12 cellular contexts compared by ENCODE assay signal in genomic region chr20:15317546-15318242, GRCh38.
DNase-seq lines count a peak whose midpoint lies in the region; ATAC-seq and TF ChIP-seq lines count a peak whose summit lies in the region.
"Had no signal": no experiment of that assay in that cellular context is flagged by ENCODE, and none has a peak within 500 bp of the region (broad histone marks: within the 10 kb centered on the region; RNA-seq: fewer than 3 reads in every experiment).

No MANE protein-coding gene starts in this region.

- in situ Hi-C loops in HAP-1 (cut with MboI; ENCODE audit: low sequenced_read_pairs): no loop called here

- TF ChIP-seq CTCF in DOHH2 (IDR thresholded peaks at IDR 0.05; ENCODE audit: low read depth, low read length, poor library complexity, severe bottlenecking): no peak
- TF ChIP-seq CTCF in ascending aorta (IDR thresholded peaks at IDR 0.05): no peak

- DNase-seq in HAP-1 (ENCODE audit: low spot score in 2 of 2) (no peak), ascending aorta (ENCODE audit: low spot score in 2 of 2) (no peak)
- DNase-seq in NK-92 treated with Interleukin-12 subunit alpha and Interleukin-12 subunit beta, amount 100 ng/mL, for 24 hours (lab: John Stamatoyannopoulos, UW): no peak
- DNase-seq in activated T-helper 2 cell treated with anti-CD3 and anti-CD28 coated beads, Interferon-gamma antibody, Interleukin-2, Interleukin-4, amounts not matched to agents 10 μg/mL and 5 μg/mL and 100 μg/mL, durations not matched to agents 14 hours and 24 hours and 36 hours (ENCODE audit: low spot score): no peak
- DNase-seq: activated T-cell treated with anti-CD3 and anti-CD28 coated beads, Interleukin-2, amount 50 U/mL, for 24 hours; midbrain; NCI-H510A had no signal

- H3K9me3 Mint-ChIP-seq in activated T-helper 2 cell treated with anti-CD3 and anti-CD28 coated beads, Interferon-gamma antibody, Interleukin-2, Interleukin-4, amounts not matched to agents 10 μg/mL and 5 μg/mL and 100 μg/mL, durations not matched to agents 14 hours and 24 hours and 36 hours: peaks cover 32% of the 10 kb centered on the region

- H3F3A ChIP-seq in DOHH2 (ENCODE audit: control insufficient read depth, insufficient read depth): peaks cover 3% of the 10 kb centered on the region; the same call in 1 of the 2 replicates

- H3K4me1 Mint-ChIP-seq in activated T-helper 2 cell treated with anti-CD3 and anti-CD28 coated beads, Interferon-gamma antibody, Interleukin-2, Interleukin-4, amounts not matched to agents 10 μg/mL and 5 μg/mL and 100 μg/mL, durations not matched to agents 14 hours and 24 hours and 36 hours (ENCODE audit: low read depth): no peaks in the 10 kb centered on the region

- H3K9me3 ChIP-seq in DOHH2 (ENCODE audit: control insufficient read depth, insufficient read depth, low read length): no peaks in the 10 kb centered on the region
- no peaks in the 10 kb centered on the region for H3K9me3 ChIP-seq in HAP-1
- H3K9me3 ChIP-seq in ascending aorta: no peaks in the 10 kb centered on the region

- peak overlapping the region; percentile 1; the same call in 1 of the 2 replicates for H3K4me3 ChIP-seq in DOHH2 (ENCODE audit: low read length)
- H3K4me3 ChIP-seq in HAP-1: no peak overlapping the region
- H3K4me3 ChIP-seq in ascending aorta: no peak overlapping the region

- H3K4me1 ChIP-seq in DOHH2 (ENCODE audit: control insufficient read depth, low read length) (peaks cover 49% of the 10 kb centered on the region), HAP-1 (no peaks in the 10 kb centered on the region), ascending aorta (no peaks in the 10 kb centered on the region)

- no peaks in the 10 kb centered on the region for H3K9me2 ChIP-seq in DOHH2 (replicated peaks; ENCODE audit: control insufficient read depth, low read length)

- no peaks in the 10 kb centered on the region for H4K20me1 ChIP-seq in DOHH2 (ENCODE audit: control insufficient read depth, insufficient read depth, low read depth, low read length)

- no peak overlapping the region for H3K27ac Mint-ChIP-seq in activated T-helper 2 cell treated with anti-CD3 and anti-CD28 coated beads, Interferon-gamma antibody, Interleukin-2, Interleukin-4, amounts not matched to agents 10 μg/mL and 5 μg/mL and 100 μg/mL, durations not matched to agents 14 hours and 24 hours and 36 hours
- H3K27ac Mint-ChIP-seq: activated T-cell treated with anti-CD3 and anti-CD28 coated beads, Interleukin-2, amount 50 U/mL, for 24 hours; T-helper 1 cell treated with Interleukin-12 subunit alpha and Interleukin-12 subunit beta and Interleukin-4 antibody, amounts not matched to agents 30 μg/mL and 1 μg/mL, for 36 hours had no signal

- intact Hi-C loops in activated T-helper 2 cell treated with anti-CD3 and anti-CD28 coated beads, Interferon-gamma antibody, Interleukin-2, Interleukin-4, amounts not matched to agents 10 μg/mL and 5 μg/mL and 100 μg/mL, durations not matched to agents 14 hours and 24 hours and 36 hours (cut with micrococcal nuclease): no loop called here
- intact Hi-C loops in ascending aorta (cut with DNase I): no loop called here

- peak overlapping the region; percentile 22 for H3K4me2 ChIP-seq in DOHH2 (ENCODE audit: low read length)

- ATAC-seq in GM19351 (IDR thresholded peaks at IDR 0.05; ENCODE audit: unreplicated experiment): peak; percentile 78
- ATAC-seq in HG02840 (IDR thresholded peaks at IDR 0.05; ENCODE audit: low FRiP score, unreplicated experiment): peak; percentile 83
- peak; percentile 67 for ATAC-seq in HG03558 (IDR thresholded peaks at IDR 0.05; ENCODE audit: extremely low read depth, unreplicated experiment)

- no peak overlapping the region for H3K4me3 Mint-ChIP-seq in activated T-helper 2 cell treated with anti-CD3 and anti-CD28 coated beads, Interferon-gamma antibody, Interleukin-2, Interleukin-4, amounts not matched to agents 10 μg/mL and 5 μg/mL and 100 μg/mL, durations not matched to agents 14 hours and 24 hours and 36 hours (ENCODE audit: low read depth)
- H3K4me3 Mint-ChIP-seq: activated T-cell treated with anti-CD3 and anti-CD28 coated beads, Interleukin-2, amount 50 U/mL, for 24 hours; T-helper 1 cell treated with Interleukin-12 subunit alpha and Interleukin-12 subunit beta and Interleukin-4 antibody, amounts not matched to agents 30 μg/mL and 1 μg/mL, for 36 hours had no signal

- peaks cover 4% of the 10 kb centered on the region; the same call in 1 of the 2 replicates for H3K36me3 ChIP-seq in DOHH2 (ENCODE audit: control insufficient read depth, low read length)
- H3K36me3 ChIP-seq in HAP-1 (replicated peaks): no peaks in the 10 kb centered on the region
- no peaks in the 10 kb centered on the region for H3K36me3 ChIP-seq in ascending aorta

- no peaks in the 10 kb centered on the region for H3K79me2 ChIP-seq in DOHH2 (ENCODE audit: control insufficient read depth, low read length)

- H3K27me3 ChIP-seq in DOHH2 (ENCODE audit: control insufficient read depth, low read length) (no peaks in the 10 kb centered on the region), HAP-1 (ENCODE audit: low read depth) (no peaks in the 10 kb centered on the region), ascending aorta (no peaks in the 10 kb centered on the region)

- no peaks in the 10 kb centered on the region for H3K27me3 Mint-ChIP-seq in activated T-helper 2 cell treated with anti-CD3 and anti-CD28 coated beads, Interferon-gamma antibody, Interleukin-2, Interleukin-4, amounts not matched to agents 10 μg/mL and 5 μg/mL and 100 μg/mL, durations not matched to agents 14 hours and 24 hours and 36 hours (ENCODE audit: low read depth)
- H3K27me3 Mint-ChIP-seq: activated T-cell treated with anti-CD3 and anti-CD28 coated beads, Interleukin-2, amount 50 U/mL, for 24 hours had no signal

- H3K36me3 Mint-ChIP-seq in activated T-helper 2 cell treated with anti-CD3 and anti-CD28 coated beads, Interferon-gamma antibody, Interleukin-2, Interleukin-4, amounts not matched to agents 10 μg/mL and 5 μg/mL and 100 μg/mL, durations not matched to agents 14 hours and 24 hours and 36 hours (ENCODE audit: low read depth): no peaks in the 10 kb centered on the region

- H3K27ac ChIP-seq in DOHH2 (ENCODE audit: low read depth, low read length) (peak overlapping the region; percentile 50), ascending aorta (no peak overlapping the region)
